In genomic region chr6:36378936-36379335, GRCh38 we compare ENCODE assay signal across 19 cellular contexts. TPM values are rescaled to one million over a fixed set of nuclear protein-coding genes. Genes with fewer than 3 reads are reported as not detected.
DNase-seq lines count a peak whose midpoint lies in the region; ATAC-seq lines count a peak whose summit lies in the region.
"Had no signal": no experiment of that assay in that cellular context is flagged by ENCODE, and none has a peak within 500 bp of the region (broad histone marks: within the 10 kb centered on the region; RNA-seq: fewer than 3 reads in every experiment).

No MANE protein-coding gene starts in this region.

- H3K9me3 Mint-ChIP-seq in activated naive CD8-positive, alpha-beta T cell treated with anti-CD3 and anti-CD28 coated beads, Interleukin-2, amount 10 ng/mL, durations not matched to agents 7 days and 5 days: no peaks in the 10 kb centered on the region
- H3K9me3 Mint-ChIP-seq in activated naive CD8-positive, alpha-beta T cell treated with anti-CD3 and anti-CD28 coated beads for 36 hours: no peaks in the 10 kb centered on the region
- H3K9me3 Mint-ChIP-seq in activated T-helper 17 cell treated with anti-CD3 and anti-CD28 coated beads, Interleukin-2, amount 50 U/mL, for 72 hours: no peaks in the 10 kb centered on the region
- no peaks in the 10 kb centered on the region for H3K9me3 Mint-ChIP-seq in T-helper 2 cell treated with Interferon-gamma antibody and Interleukin-4, amounts not matched to agents 5 μg/mL and 100 μg/mL, for 36 hours
- H3K9me3 Mint-ChIP-seq: CD8-positive, alpha-beta T cell had no signal

- POLR2A ChIA-PET in activated naive CD8-positive, alpha-beta T cell treated with anti-CD3 and anti-CD28 coated beads, Interleukin-2, amount 10 ng/mL, durations not matched to agents 7 days and 5 days (lab: Charles Lee): no interaction called here

- no peak overlapping the region for H3K14ac ChIP-seq in mesenchymal stem cell (ENCODE audit: low read length in 2 of 2)

- H2AFZ ChIP-seq in mesenchymal stem cell (ENCODE audit: low read depth, low read length): no peak overlapping the region

- no peaks in the 10 kb centered on the region for H3K4me1 ChIP-seq in mesenchymal stem cell (ENCODE audit: control insufficient read depth, insufficient read depth, low read depth, low read length)

- no peak for ATAC-seq in activated naive CD8-positive, alpha-beta T cell treated with anti-CD3 and anti-CD28 coated beads, Interleukin-2, amount 10 ng/mL, durations not matched to agents 7 days and 5 days (ENCODE audit: low read depth)
- ATAC-seq in activated T-helper 17 cell treated with anti-CD3 and anti-CD28 coated beads, Interleukin-2, amount 50 U/mL, for 72 hours (replicated peaks): no peak
- ATAC-seq: A549; CD8-positive, alpha-beta T cell; PC-3 had no signal

- H3K9me3 ChIP-seq in mesenchymal stem cell (ENCODE audit: control insufficient read depth, low read length): no peaks in the 10 kb centered on the region
- H3K9me3 ChIP-seq: A549, BLaER1 had no signal

- peak overlapping the region; percentile 5 for H3K27ac Mint-ChIP-seq in activated naive CD8-positive, alpha-beta T cell treated with anti-CD3 and anti-CD28 coated beads, Interleukin-2, amount 10 ng/mL, durations not matched to agents 7 days and 5 days
- H3K27ac Mint-ChIP-seq in activated naive CD8-positive, alpha-beta T cell treated with anti-CD3 and anti-CD28 coated beads for 36 hours: no peak overlapping the region
- H3K27ac Mint-ChIP-seq in activated T-helper 17 cell treated with anti-CD3 and anti-CD28 coated beads, Interleukin-2, amount 50 U/mL, for 72 hours: peak overlapping the region; percentile 46
- no peak overlapping the region for H3K27ac Mint-ChIP-seq in T-helper 2 cell treated with Interferon-gamma antibody and Interleukin-4, amounts not matched to agents 5 μg/mL and 100 μg/mL, for 36 hours
- H3K27ac Mint-ChIP-seq: CD8-positive, alpha-beta T cell had no signal

- no peak overlapping the region for H3K4ac ChIP-seq in mesenchymal stem cell (ENCODE audit: low read depth in 1 of 2, low read length in 2 of 2)

- 93% methylated on average over 7 of the region's 10 CpGs for WGBS in mesenchymal stem cell

- H4K91ac ChIP-seq in mesenchymal stem cell (ENCODE audit: low read length): no peak overlapping the region

- no peak overlapping the region for H3K4me3 ChIP-seq in mesenchymal stem cell (ENCODE audit: insufficient read depth in 1 of 2, low read depth in 1 of 2, low read length in 2 of 2)
- H3K4me3 ChIP-seq: A549, BLaER1 had no signal

- no peaks in the 10 kb centered on the region for H3K27me3 Mint-ChIP-seq in activated naive CD8-positive, alpha-beta T cell treated with anti-CD3 and anti-CD28 coated beads, Interleukin-2, amount 10 ng/mL, durations not matched to agents 7 days and 5 days
- H3K27me3 Mint-ChIP-seq in activated naive CD8-positive, alpha-beta T cell treated with anti-CD3 and anti-CD28 coated beads for 36 hours: no peaks in the 10 kb centered on the region
- no peaks in the 10 kb centered on the region for H3K27me3 Mint-ChIP-seq in activated T-helper 17 cell treated with anti-CD3 and anti-CD28 coated beads, Interleukin-2, amount 50 U/mL, for 72 hours
- peaks cover 6% of the 10 kb centered on the region for H3K27me3 Mint-ChIP-seq in T-helper 2 cell treated with Interferon-gamma antibody and Interleukin-4, amounts not matched to agents 5 μg/mL and 100 μg/mL, for 36 hours (ENCODE audit: low read depth)

- H3K4me1 Mint-ChIP-seq in activated naive CD8-positive, alpha-beta T cell treated with anti-CD3 and anti-CD28 coated beads, Interleukin-2, amount 10 ng/mL, durations not matched to agents 7 days and 5 days: no peaks in the 10 kb centered on the region
- no peaks in the 10 kb centered on the region for H3K4me1 Mint-ChIP-seq in activated naive CD8-positive, alpha-beta T cell treated with anti-CD3 and anti-CD28 coated beads for 36 hours
- H3K4me1 Mint-ChIP-seq in activated T-helper 17 cell treated with anti-CD3 and anti-CD28 coated beads, Interleukin-2, amount 50 U/mL, for 72 hours: peaks cover 28% of the 10 kb centered on the region
- no peaks in the 10 kb centered on the region for H3K4me1 Mint-ChIP-seq in T-helper 2 cell treated with Interferon-gamma antibody and Interleukin-4, amounts not matched to agents 5 μg/mL and 100 μg/mL, for 36 hours (ENCODE audit: low read depth)

- no peak overlapping the region for H2BK12ac ChIP-seq in mesenchymal stem cell (ENCODE audit: low read length in 2 of 2)

- H3K27ac ChIP-seq in mesenchymal stem cell (ENCODE audit: low read length, poor library complexity, severe bottlenecking): no peak overlapping the region
- H3K27ac ChIP-seq: A549, BLaER1, RWPE1 had no signal

- H3K79me1 ChIP-seq in mesenchymal stem cell (replicated peaks; ENCODE audit: low read length, poor library complexity, severe bottlenecking): no peaks in the 10 kb centered on the region

- no peak overlapping the region for H3K4me2 ChIP-seq in mesenchymal stem cell (ENCODE audit: low read length, poor library complexity, severe bottlenecking)
- H3K4me2 ChIP-seq: A549, BLaER1 had no signal

- H3K18ac ChIP-seq in mesenchymal stem cell (ENCODE audit: low read depth in 1 of 2, low read length in 2 of 2): no peak overlapping the region

- no peak overlapping the region for H2AK5ac ChIP-seq in mesenchymal stem cell (ENCODE audit: low read length, severe bottlenecking)

- no peaks in the 10 kb centered on the region for H3K36me3 ChIP-seq in mesenchymal stem cell (ENCODE audit: control insufficient read depth in 1 of 2, insufficient read depth in 2 of 2, low read depth in 1 of 2, low read length in 2 of 2)
- H3K36me3 ChIP-seq: BLaER1 had no signal

- H4K8ac ChIP-seq in mesenchymal stem cell (ENCODE audit: low read length): no peak overlapping the region

- peak overlapping the region; percentile 50 for H2BK15ac ChIP-seq in mesenchymal stem cell (ENCODE audit: low read depth, poor library complexity, severe bottlenecking)

- H2BK5ac ChIP-seq in mesenchymal stem cell (ENCODE audit: low read depth, low read length, poor library complexity, severe bottlenecking): no peak overlapping the region

- peaks cover 9 to 12% of the 10 kb centered on the region in 2 experiments for H3K27me3 ChIP-seq in mesenchymal stem cell (ENCODE audit: control insufficient read depth in 1 of 2, insufficient read depth in 1 of 2, low read length in 2 of 2)
- H3K27me3 ChIP-seq: BLaER1 had no signal

- no peak overlapping the region for H2BK120ac ChIP-seq in mesenchymal stem cell (ENCODE audit: low read depth, low read length)

- H3K23ac ChIP-seq in mesenchymal stem cell (ENCODE audit: low read length in 2 of 2): no peak overlapping the region

- no peak overlapping the region for H3K4me3 Mint-ChIP-seq in activated naive CD8-positive, alpha-beta T cell treated with anti-CD3 and anti-CD28 coated beads, Interleukin-2, amount 10 ng/mL, durations not matched to agents 7 days and 5 days
- H3K4me3 Mint-ChIP-seq in activated naive CD8-positive, alpha-beta T cell treated with anti-CD3 and anti-CD28 coated beads for 36 hours: no peak overlapping the region
- peak overlapping the region; percentile 36 for H3K4me3 Mint-ChIP-seq in activated T-helper 17 cell treated with anti-CD3 and anti-CD28 coated beads, Interleukin-2, amount 50 U/mL, for 72 hours
- no peak overlapping the region for H3K4me3 Mint-ChIP-seq in T-helper 2 cell treated with Interferon-gamma antibody and Interleukin-4, amounts not matched to agents 5 μg/mL and 100 μg/mL, for 36 hours
- H3K4me3 Mint-ChIP-seq: CD8-positive, alpha-beta T cell had no signal

- peaks cover 9% of the 10 kb centered on the region for H3K36me3 Mint-ChIP-seq in activated naive CD8-positive, alpha-beta T cell treated with anti-CD3 and anti-CD28 coated beads, Interleukin-2, amount 10 ng/mL, durations not matched to agents 7 days and 5 days
- no peaks in the 10 kb centered on the region for H3K36me3 Mint-ChIP-seq in activated naive CD8-positive, alpha-beta T cell treated with anti-CD3 and anti-CD28 coated beads for 36 hours
- no peaks in the 10 kb centered on the region for H3K36me3 Mint-ChIP-seq in activated T-helper 17 cell treated with anti-CD3 and anti-CD28 coated beads, Interleukin-2, amount 50 U/mL, for 72 hours (ENCODE audit: low read depth)
- H3K36me3 Mint-ChIP-seq in T-helper 2 cell treated with Interferon-gamma antibody and Interleukin-4, amounts not matched to agents 5 μg/mL and 100 μg/mL, for 36 hours (ENCODE audit: low read depth): no peaks in the 10 kb centered on the region
- H3K36me3 Mint-ChIP-seq: CD8-positive, alpha-beta T cell had no signal

- intact Hi-C loops in cardiac septum (cut with DNase I): no loop called here

- no peak overlapping the region for H3K9ac ChIP-seq in mesenchymal stem cell (ENCODE audit: low read length)
- H3K9ac ChIP-seq: BLaER1 had no signal

- no peak for DNase-seq in activated naive CD8-positive, alpha-beta T cell treated with anti-CD3 and anti-CD28 coated beads, Interleukin-2, amount 10 ng/mL, durations not matched to agents 7 days and 5 days
- DNase-seq in activated naive CD8-positive, alpha-beta T cell treated with anti-CD3 and anti-CD28 coated beads for 36 hours: no peak
- DNase-seq in mesenchymal stem cell (no peak), cardiac septum (ENCODE audit: low spot score) (no peak), dedifferentiated amniotic fluid mesenchymal stem cell (ENCODE audit: extremely low spot score) (no peak)
- no peak for DNase-seq in T-helper 2 cell treated with Interferon-gamma antibody and Interleukin-4, amounts not matched to agents 5 μg/mL and 100 μg/mL, for 36 hours (ENCODE audit: low spot score)
- DNase-seq: CD8-positive, alpha-beta T cell; KG1; NCI-H1105 treated with DMSO at 0.1 percent for 48 hours; NCI-H1694; NCI-H2081 treated with DMSO at 0.1 percent for 48 hours; PC-3; SIG-M5 had no signal

RNA-seq across cellular contexts. Expression of gene ETV7, which starts 8.5 kb away (rescaled TPM):
- 1 to 10 TPM; 8.7 to 9.8 TPM for total RNA-seq in activated naive CD8-positive, alpha-beta T cell treated with anti-CD3 and anti-CD28 coated beads, Interleukin-2, amount 10 ng/mL, durations not matched to agents 7 days and 5 days
- 1 to 10 TPM; 2.8 to 3.1 TPM for total RNA-seq in activated naive CD8-positive, alpha-beta T cell treated with anti-CD3 and anti-CD28 coated beads for 36 hours
- total RNA-seq in activated T-helper 17 cell treated with anti-CD3 and anti-CD28 coated beads, Interleukin-2, amount 50 U/mL, for 72 hours: 10 to 100 TPM in 1 of 2 donors, 1 to 10 TPM in 1; 2.6 to 16.9 TPM
- polyA plus RNA-seq in mesenchymal stem cell (2013, experiment 1 of 2): 1.3 TPM
- 1.1 TPM for polyA plus RNA-seq in mesenchymal stem cell (2013, experiment 2 of 2)
- 0.13 TPM for total RNA-seq in cardiac septum
- total RNA-seq: PC-3 had no signal

RNA-seq across cellular contexts. Expression of gene BNIP5, which starts 42.2 kb away (rescaled TPM):
- not detected for total RNA-seq in activated naive CD8-positive, alpha-beta T cell treated with anti-CD3 and anti-CD28 coated beads, Interleukin-2, amount 10 ng/mL, durations not matched to agents 7 days and 5 days
- total RNA-seq in activated naive CD8-positive, alpha-beta T cell treated with anti-CD3 and anti-CD28 coated beads for 36 hours: not detected
- total RNA-seq in activated T-helper 17 cell treated with anti-CD3 and anti-CD28 coated beads, Interleukin-2, amount 50 U/mL, for 72 hours: not detected
- polyA plus RNA-seq in mesenchymal stem cell (2013, experiment 1 of 2): not detected
- not detected for polyA plus RNA-seq in mesenchymal stem cell (2013, experiment 2 of 2)
- not detected for total RNA-seq in cardiac septum
- total RNA-seq: CD8-positive, alpha-beta T cell; H4; NCI-H460; PC-3 had no signal
- polyA plus RNA-seq: A549 had no signal

Comparison
In these comparisons a context has a peak if more than half of its experiments do, and no peak if none do; other contexts are left out.
1. H3K27ac Mint-ChIP-seq: peak in activated naive CD8-positive, alpha-beta T cell treated with anti-CD3 and anti-CD28 coated beads, Interleukin-2, amount 10 ng/mL, durations not matched to agents 7 days and 5 days (single experiment) and activated T-helper 17 cell treated with anti-CD3 and anti-CD28 coated beads, Interleukin-2, amount 50 U/mL, for 72 hours (single experiment); none in activated naive CD8-positive, alpha-beta T cell treated with anti-CD3 and anti-CD28 coated beads for 36 hours (single experiment) and T-helper 2 cell treated with Interferon-gamma antibody and Interleukin-4, amounts not matched to agents 5 μg/mL and 100 μg/mL, for 36 hours (single experiment).